Comparison of ENCODE assay signal across 15 cellular contexts in the genomic region with DNA sequence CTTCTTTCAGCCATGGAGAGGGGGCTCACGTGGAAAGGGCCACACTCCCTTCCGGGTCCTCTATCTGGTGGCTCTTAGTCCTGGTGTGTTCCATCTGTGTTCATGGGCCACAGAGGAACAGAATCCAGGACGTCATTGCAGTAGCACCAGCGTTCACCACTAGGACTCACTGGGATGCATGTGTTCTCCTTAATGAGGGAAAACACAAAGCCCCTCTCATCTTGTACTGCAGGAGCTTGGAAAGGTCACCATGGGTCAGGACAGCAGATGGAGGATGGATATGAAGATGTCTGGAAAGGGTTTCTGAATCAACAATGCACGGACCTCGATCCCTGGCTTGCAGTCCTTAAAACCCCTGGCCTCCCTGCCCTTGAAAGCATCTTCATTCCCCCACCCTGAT.
DNase-seq lines count a peak whose midpoint lies in the region; ATAC-seq, FAIRE-seq and TF ChIP-seq lines count a peak whose summit lies in the region.
"Had no signal": no experiment of that assay in that cellular context is flagged by ENCODE, and none has a peak within 500 bp of the region (broad histone marks: within the 10 kb centered on the region; RNA-seq: fewer than 3 reads in every experiment).

No MANE protein-coding gene starts in this region.

- H3K23ac ChIP-seq in H1 (ENCODE audit: insufficient read length) (no peak overlapping the region), neuronal stem cell (ENCODE audit: low read depth, low read length, poor library complexity) (no peak overlapping the region)

- CTCF ChIA-PET in H1 (lab: Charles Lee; ENCODE audit: partially characterized antibody), result interaction anchor here (0.5 to 12.1 kb wide), 21 partner anchors 9 to 1881 kb away, joined by 3 to 160 read pairs (median 4); no protein-coding TSS in a partner anchor
- CTCF ChIA-PET in activated CD4-positive, alpha-beta memory T cell treated with anti-CD3 and anti-CD28 coated beads, Interleukin-2, amount 10 ng/mL, durations not matched to agents 7 days and 5 days (lab: Charles Lee), result interaction anchor here (1.1 to 1.3 kb wide), 2 partner anchors 73 to 180 kb away, joined by 3 read pairs; no protein-coding TSS in a partner anchor

- H3K9me3 ChIP-seq in H1 (ENCODE audit: insufficient read depth in 2 of 2, low read depth in 1 of 2, low read length in 1 of 2) (no peaks in the 10 kb centered on the region), neuronal stem cell (replicated peaks in 1 of 2; ENCODE audit: control insufficient read depth in 2 of 2, insufficient read depth in 1 of 2, low read depth in 1 of 2, low read length in 2 of 2) (no peaks in the 10 kb centered on the region)

- 87% methylated on average over 6 of the region's 6 CpGs; no CpG with 5 or more reads in 1 of the 2 experiments for WGBS in H1 (ENCODE audit: extremely low coverage in 1 of 2, insufficient coverage in 1 of 2, insufficient read length in 1 of 2, insufficient replicate concordance in 2 of 2, low coverage in 1 of 2, low lambda C conversion rate in 2 of 2, missing lambda C conversion rate in 1 of 2), 2 experiments
- WGBS in neuronal stem cell (ENCODE audit: extremely low coverage in 2 of 2, insufficient read length in 2 of 2, insufficient replicate concordance in 1 of 2), 2 donors, result no CpG with 5 or more reads among the region's 6 CpGs

- no peak overlapping the region for H3K9ac ChIP-seq in H1 (replicated peaks in 1 of 4; ENCODE audit: extremely low read depth in 1 of 4, low read depth in 3 of 4, low read length in 3 of 4)
- H3K9ac ChIP-seq in neuronal stem cell (ENCODE audit: low read depth, low read length, poor library complexity), result no peak overlapping the region

- no peak for ATAC-seq in left lobe of liver

- 0 out of 3 replicates have a peak, but pooled peaks have one; percentile 5 for TF ChIP-seq CTCF in GM12872 (IDR thresholded peaks at IDR 0.05; ENCODE audit: insufficient read depth, low read depth, low read length)
- TF ChIP-seq CTCF in H1 (IDR thresholded peaks at IDR 0.05; ENCODE audit: control extremely low read depth in 1 of 3, insufficient read depth in 1 of 3, low read depth in 1 of 3, low read length in 3 of 3), result peak in 2 of 3 experiments; percentile 15 to 21; a peak in 2 of 4 replicates

- no peak overlapping the region for H2BK15ac ChIP-seq in H1 (ENCODE audit: low read length)
- no peak overlapping the region for H2BK15ac ChIP-seq in neuronal stem cell (ENCODE audit: low read length)

- H3K4me2 ChIP-seq in H1 (ENCODE audit: insufficient read depth in 1 of 2, low read depth in 2 of 2, low read length in 2 of 2) (no peak overlapping the region), neuronal stem cell (ENCODE audit: insufficient read depth, low read length, poor library complexity, severe bottlenecking) (no peak overlapping the region)

- no peaks in the 10 kb centered on the region for H3K9me3 Mint-ChIP-seq in activated CD4-positive, alpha-beta memory T cell treated with anti-CD3 and anti-CD28 coated beads, Interleukin-2, amount 10 ng/mL, durations not matched to agents 7 days and 5 days

- no peak overlapping the region for H2AK5ac ChIP-seq in H1 (ENCODE audit: low read depth, low read length)
- no peak overlapping the region for H2AK5ac ChIP-seq in neuronal stem cell (ENCODE audit: low read depth, low read length)

- H3K4me3 ChIP-seq in H1 (ENCODE audit: extremely low read depth in 1 of 4, insufficient read depth in 2 of 4, low read depth in 3 of 4, low read length in 4 of 4) (no peak overlapping the region), neuronal stem cell (ENCODE audit: low read length in 2 of 2) (no peak overlapping the region)

- H3K27me3 ChIP-seq in H1 (replicated peaks in 1 of 4; ENCODE audit: control insufficient read depth in 3 of 4, extremely low read depth in 1 of 4, insufficient read depth in 3 of 4, low read length in 3 of 4) (peaks cover 0 to 3% (median 0%) of the 10 kb centered on the region in 4 experiments; a peak in 1 of 7 replicates), neuronal stem cell (ENCODE audit: control insufficient read depth in 3 of 3, insufficient read depth in 3 of 3, low read depth in 1 of 3, low read length in 3 of 3) (peaks cover 0 to 30% (median 0%) of the 10 kb centered on the region in 3 experiments)

- DNase-seq in SK-MEL-5 (ENCODE audit: low read depth, low spot score), result peak; percentile 6
- no peak for DNase-seq in H1 (ENCODE audit: low read depth in 1 of 2, low spot score in 2 of 2)
- no peak for DNase-seq in neuronal stem cell (ENCODE audit: low spot score)
- DNase-seq in activated CD4-positive, alpha-beta memory T cell treated with anti-CD3 and anti-CD28 coated beads, Interleukin-2, amount 10 ng/mL, durations not matched to agents 7 days and 5 days, result no peak
- no peak for DNase-seq in DMS79 treated with DMSO at 0.1 percent for 48 hours (lab: John Stamatoyannopoulos, UW)
- no peak for DNase-seq in left lobe of liver (ENCODE audit: low spot score)
- DNase-seq: CD4-positive, CD25-positive, alpha-beta regulatory T cell; DMS79; GDM1; Kasumi-1; NCI-H2029; NCI-H510A; SHP77 treated with DMSO at 0.1 percent for 48 hours had no signal

- no peak overlapping the region for H3K4me3 Mint-ChIP-seq in activated CD4-positive, alpha-beta memory T cell treated with anti-CD3 and anti-CD28 coated beads, Interleukin-2, amount 10 ng/mL, durations not matched to agents 7 days and 5 days
- H3K4me3 Mint-ChIP-seq: CD4-positive, CD25-positive, alpha-beta regulatory T cell had no signal

- H4K91ac ChIP-seq in H1 (replicated peaks; ENCODE audit: insufficient read length, low read length) (no peak overlapping the region), neuronal stem cell (ENCODE audit: low read depth, low read length, poor library complexity) (no peak overlapping the region)

- TF ChIP-seq EP300 in H1 (IDR thresholded peaks at IDR 0.05; ENCODE audit: borderline replicate concordance in 1 of 2, low read depth in 2 of 2, low read length in 2 of 2), result no peak

- H3K27me3 Mint-ChIP-seq in activated CD4-positive, alpha-beta memory T cell treated with anti-CD3 and anti-CD28 coated beads, Interleukin-2, amount 10 ng/mL, durations not matched to agents 7 days and 5 days, result peaks cover 15% of the 10 kb centered on the region

- H2BK120ac ChIP-seq in H1 (replicated peaks; ENCODE audit: low read depth, low read length), result no peak overlapping the region
- H2BK120ac ChIP-seq in neuronal stem cell (ENCODE audit: low read depth, low read length), result no peak overlapping the region

- no peak overlapping the region for H3K27ac ChIP-seq in H1 (ENCODE audit: low read depth, low read length)
- no peak overlapping the region for H3K27ac ChIP-seq in neuronal stem cell (replicated peaks; ENCODE audit: low read length)

- no peak overlapping the region for H2BK5ac ChIP-seq in H1 (ENCODE audit: low read depth, low read length)
- H2BK5ac ChIP-seq in neuronal stem cell (ENCODE audit: low read length), result no peak overlapping the region

- H3K79me2 ChIP-seq in H1 (ENCODE audit: control insufficient read depth in 1 of 2, insufficient read depth in 2 of 2, low read length in 2 of 2), result no peaks in the 10 kb centered on the region

- H3K14ac ChIP-seq in H1 (ENCODE audit: insufficient read length) (no peak overlapping the region), neuronal stem cell (ENCODE audit: low read length) (no peak overlapping the region)

- H4K8ac ChIP-seq in H1 (ENCODE audit: extremely low read depth, insufficient read depth, low read length) (no peak overlapping the region), neuronal stem cell (ENCODE audit: low read depth, low read length) (no peak overlapping the region)

- no peaks in the 10 kb centered on the region for H3K23me2 ChIP-seq in H1 (ENCODE audit: low read depth, low read length)

- H3K4ac ChIP-seq in H1 (replicated peaks; ENCODE audit: insufficient read length, low read depth, low read length), result no peak overlapping the region
- no peak overlapping the region for H3K4ac ChIP-seq in neuronal stem cell (ENCODE audit: low read length)

- in situ Hi-C loops in SK-MEL-5 (cut with HindIII; ENCODE audit: low pct_unique_long_range_greater_than_20kb, low sequenced_read_pairs), result no loop called here

- H3K36me3 Mint-ChIP-seq in activated CD4-positive, alpha-beta memory T cell treated with anti-CD3 and anti-CD28 coated beads, Interleukin-2, amount 10 ng/mL, durations not matched to agents 7 days and 5 days (ENCODE audit: low read depth), result no peaks in the 10 kb centered on the region
- H3K36me3 Mint-ChIP-seq: CD4-positive, CD25-positive, alpha-beta regulatory T cell had no signal

- no peaks in the 10 kb centered on the region for H3K4me1 Mint-ChIP-seq in activated CD4-positive, alpha-beta memory T cell treated with anti-CD3 and anti-CD28 coated beads, Interleukin-2, amount 10 ng/mL, durations not matched to agents 7 days and 5 days

- H3K18ac ChIP-seq in H1 (ENCODE audit: extremely low read depth, low read length) (no peak overlapping the region), neuronal stem cell (ENCODE audit: low read length) (peak overlapping the region; percentile 21)

- POLR2A ChIA-PET in H1 (lab: Charles Lee; ENCODE audit: partially characterized antibody), result no interaction called here
- POLR2A ChIA-PET in activated CD4-positive, alpha-beta memory T cell treated with anti-CD3 and anti-CD28 coated beads, Interleukin-2, amount 10 ng/mL, durations not matched to agents 7 days and 5 days (lab: Charles Lee), result no interaction called here

- no peak for TF ChIP-seq RAD21 in H1 (IDR thresholded peaks at IDR 0.05 in 1 of 2, conservative IDR thresholded peaks at IDR 0.05 in 1 of 2; ENCODE audit: low read depth in 2 of 2, low read length in 2 of 2)

- H2BK12ac ChIP-seq in H1 (ENCODE audit: low read depth, low read length) (no peak overlapping the region), neuronal stem cell (ENCODE audit: low read length) (no peak overlapping the region)

- no peaks in the 10 kb centered on the region for H3K79me1 ChIP-seq in H1 (ENCODE audit: low read depth, low read length)
- no peaks in the 10 kb centered on the region for H3K79me1 ChIP-seq in neuronal stem cell (ENCODE audit: low read depth, low read length)

- H4K5ac ChIP-seq in H1 (ENCODE audit: insufficient read length, low read depth, low read length), result no peak overlapping the region

- H3K27ac Mint-ChIP-seq in activated CD4-positive, alpha-beta memory T cell treated with anti-CD3 and anti-CD28 coated beads, Interleukin-2, amount 10 ng/mL, durations not matched to agents 7 days and 5 days, result no peak overlapping the region
- H3K27ac Mint-ChIP-seq: CD4-positive, CD25-positive, alpha-beta regulatory T cell had no signal

- H3K4me1 ChIP-seq in H1 (replicated peaks in 1 of 4; ENCODE audit: control insufficient read depth in 3 of 4, insufficient read depth in 4 of 4, low read length in 3 of 4), result peaks cover 0 to 6% (median under 1%) of the 10 kb centered on the region in 4 experiments; a peak in 2 of 7 replicates
- peaks cover 7 to 12% of the 10 kb centered on the region in 2 donors for H3K4me1 ChIP-seq in neuronal stem cell (ENCODE audit: control insufficient read depth in 2 of 2, insufficient read depth in 1 of 2, low read depth in 1 of 2, low read length in 2 of 2)

- no peak for FAIRE-seq in H1 (lab: Jason Lieb, UNC)
- FAIRE-seq: H54 had no signal

- H4K20me1 ChIP-seq in H1 (replicated peaks in 1 of 2; ENCODE audit: control insufficient read depth in 1 of 2, insufficient read depth in 2 of 2, low read length in 2 of 2), result no peaks in the 10 kb centered on the region

- no peak overlapping the region for H2BK20ac ChIP-seq in H1 (ENCODE audit: low read length)

- no peaks in the 10 kb centered on the region for H3K36me3 ChIP-seq in H1 (ENCODE audit: control insufficient read depth in 2 of 4, insufficient read depth in 4 of 4, low read length in 3 of 4)
- no peaks in the 10 kb centered on the region for H3K36me3 ChIP-seq in neuronal stem cell (replicated peaks in 1 of 2; ENCODE audit: control insufficient read depth in 2 of 2, insufficient read depth in 2 of 2, low read length in 2 of 2)

- TF ChIP-seq POLR2A in H1 (IDR thresholded peaks at IDR 0.05; ENCODE audit: control extremely low read depth in 1 of 2, low read depth in 2 of 2, low read length in 2 of 2), result no peak

- H3K56ac ChIP-seq in H1 (replicated peaks; ENCODE audit: insufficient read length, low read depth, low read length), result no peak overlapping the region

- H2AFZ ChIP-seq in H1 (ENCODE audit: low read length) (no peak overlapping the region), neuronal stem cell (ENCODE audit: low read length) (no peak overlapping the region)
